Comparison of ENCODE assay signal across 1 cellular context in genomic region chr2:236014408-236015131, GRCh38.
TF ChIP-seq lines count a peak whose summit lies in the region.

No MANE protein-coding gene starts in this region.

TF ChIP-seq in GM23338, 12 proteins besides CTCF, POLR2A, EP300 and RAD21 (continued from another document):
- TF ChIP-seq ZNF462 (CRISPR knock-in tag; IDR thresholded peaks at IDR 0.05) (no peak), NANOG (IDR thresholded peaks at IDR 0.05; ENCODE audit: borderline replicate concordance) (no peak)
TF ChIP-seq in GM23338: peak in this region for 0.
